In genomic region chr6:152981989-152982767, GRCh38 we compare ENCODE assay signal across 1 cellular context.
TF ChIP-seq lines count a peak whose summit lies in the region.

No MANE protein-coding gene starts in this region.

TF ChIP-seq in HepG2, 621 proteins besides CTCF, POLR2A, EP300 and RAD21 (continued from another document and continues in another):
- TF ChIP-seq AHDC1 (CRISPR knock-in tag; IDR thresholded peaks at IDR 0.05; ENCODE audit: borderline replicate concordance) = peak; percentile 20; the same call in 1 of the 2 replicates
- TF ChIP-seq ZNF678 (CRISPR knock-in tag; IDR thresholded peaks at IDR 0.05) = no peak; the same call in 1 of the 2 replicates
- peak; percentile 23; the same call in 1 of the 2 replicates for TF ChIP-seq ZNF230 (CRISPR knock-in tag; IDR thresholded peaks at IDR 0.05)
- 0 out of 2 replicates have a peak, but pooled peaks have one; percentile 18 for TF ChIP-seq ZNF292 (CRISPR knock-in tag; IDR thresholded peaks at IDR 0.05; ENCODE audit: borderline replicate concordance, low read depth)
- peak; percentile 32; the same call in 1 of the 2 replicates for TF ChIP-seq TFDP2 (CRISPR knock-in tag; IDR thresholded peaks at IDR 0.05)
- 0 out of 2 replicates have a peak, but pooled peaks have one; percentile 18 for TF ChIP-seq ZSCAN5A (CRISPR knock-in tag; IDR thresholded peaks at IDR 0.05; ENCODE audit: borderline replicate concordance)
- no peak for TF ChIP-seq GTF3A (CRISPR knock-in tag; conservative IDR thresholded peaks at IDR 0.05)
- no peak for TF ChIP-seq ZNF251 (CRISPR knock-in tag; IDR thresholded peaks at IDR 0.05)
- TF ChIP-seq ZNF180 (CRISPR knock-in tag; IDR thresholded peaks at IDR 0.05; ENCODE audit: borderline replicate concordance, low read depth) = no peak
- TF ChIP-seq ZKSCAN1 (IDR thresholded peaks at IDR 0.05; ENCODE audit: low read length) = no peak
- TF ChIP-seq MNT (IDR thresholded peaks at IDR 0.05) = no peak
- 0 out of 2 replicates have a peak, but pooled peaks have one; percentile 19 for TF ChIP-seq ZNF235 (CRISPR knock-in tag; IDR thresholded peaks at IDR 0.05; ENCODE audit: borderline replicate concordance)
- TF ChIP-seq ZNF318 (CRISPR knock-in tag; IDR thresholded peaks at IDR 0.05) = no peak
- peak; percentile 4; the same call in 1 of the 2 replicates for TF ChIP-seq ATF5 (CRISPR knock-in tag; IDR thresholded peaks at IDR 0.05; ENCODE audit: low read depth)
- no peak for TF ChIP-seq ZNF335 (CRISPR knock-in tag; IDR thresholded peaks at IDR 0.05)
- 0 out of 2 replicates have a peak, but pooled peaks have one; percentile 24 for TF ChIP-seq ZBTB43 (CRISPR knock-in tag; conservative IDR thresholded peaks at IDR 0.05)
- TF ChIP-seq MEIS2 (CRISPR knock-in tag; IDR thresholded peaks at IDR 0.05) = 0 out of 2 replicates have a peak, but pooled peaks have one; percentile 56
- TF ChIP-seq REPIN1 (CRISPR knock-in tag; IDR thresholded peaks at IDR 0.05; ENCODE audit: borderline replicate concordance, low read depth) = peak; percentile 46; the same call in 1 of the 2 replicates
- no peak for TF ChIP-seq ESRRA (CRISPR knock-in tag; IDR thresholded peaks at IDR 0.05; ENCODE audit: low read depth)
- TF ChIP-seq E2F5 (CRISPR knock-in tag; conservative IDR thresholded peaks at IDR 0.05) = no peak
- TF ChIP-seq ARID5B (CRISPR knock-in tag; IDR thresholded peaks at IDR 0.05) = peak; percentile 3; the same call in 1 of the 2 replicates
- no peak for TF ChIP-seq THAP11 (CRISPR knock-in tag; IDR thresholded peaks at IDR 0.05)
- 0 out of 2 replicates have a peak, but pooled peaks have one; percentile 52 for TF ChIP-seq NR0B2 (CRISPR knock-in tag; IDR thresholded peaks at IDR 0.05)
